ENCODE assay signal across 8 cellular contexts in genomic region chr1:240027059-240027462, GRCh38.
DNase-seq lines count a peak whose midpoint lies in the region; ATAC-seq and TF ChIP-seq lines count a peak whose summit lies in the region.

No MANE protein-coding gene starts in this region.

- no peaks in the 10 kb centered on the region for H3F3A ChIP-seq in smooth muscle cell (ENCODE audit: low read depth)

- no peaks in the 10 kb centered on the region for H3K4me1 ChIP-seq in left ventricle myocardium inferior
- H3K4me1 ChIP-seq in smooth muscle cell (ENCODE audit: low read depth) = no peaks in the 10 kb centered on the region

- H3K36me3 ChIP-seq in left ventricle myocardium inferior (no peaks in the 10 kb centered on the region), smooth muscle cell (ENCODE audit: low read depth) (no peaks in the 10 kb centered on the region)

- ATAC-seq in GM18502 (IDR thresholded peaks at IDR 0.05; ENCODE audit: poor library complexity, unreplicated experiment) = peak; percentile 85
- peak; percentile 78 for ATAC-seq in HG02970 (IDR thresholded peaks at IDR 0.05; ENCODE audit: low FRiP score, unreplicated experiment)

- no peak overlapping the region for H3K9ac ChIP-seq in smooth muscle cell (ENCODE audit: low read depth)

- H4K20me1 ChIP-seq in smooth muscle cell (ENCODE audit: low read depth) = no peaks in the 10 kb centered on the region

- no peaks in the 10 kb centered on the region for H3K79me2 ChIP-seq in smooth muscle cell (ENCODE audit: low read depth)

- intact Hi-C loops in left ventricle myocardium inferior (cut with micrococcal nuclease) = loop anchor here (5.0 kb wide), 1 partner anchor 125 kb away; no protein-coding TSS in a partner anchor

- WGBS in smooth muscle cell (ENCODE audit: low lambda C conversion rate) = 11% methylated on average over 5 of the region's 5 CpGs

- peak; percentile 87 for TF ChIP-seq CTCF in left ventricle myocardium inferior (IDR thresholded peaks at IDR 0.05; ENCODE audit: borderline replicate concordance)
- peak; percentile 95 for TF ChIP-seq CTCF in smooth muscle cell (IDR thresholded peaks at IDR 0.05; ENCODE audit: borderline replicate concordance, insufficient read depth, poor library complexity, severe bottlenecking)

- H3K27me3 ChIP-seq in left ventricle myocardium inferior (ENCODE audit: low read depth) (peaks cover 6% of the 10 kb centered on the region), smooth muscle cell (ENCODE audit: low read depth) (no peaks in the 10 kb centered on the region)

- H3K9me3 ChIP-seq in left ventricle myocardium inferior (replicated peaks) = no peaks in the 10 kb centered on the region
- H3K9me3 ChIP-seq in smooth muscle cell (replicated peaks; ENCODE audit: low read depth) = no peaks in the 10 kb centered on the region

- H2AFZ ChIP-seq in smooth muscle cell (ENCODE audit: low read depth) = no peak overlapping the region

- no peak overlapping the region for H3K4me2 ChIP-seq in smooth muscle cell

- DNase-seq in AG20443 (ENCODE audit: low spot score) (peak; percentile 78), NCI-H1694 treated with DMSO at 0.1 percent for 48 hours (lab: John Stamatoyannopoulos, UW) (peak; percentile 68), left ventricle myocardium inferior (no peak), smooth muscle cell (lab: John Stamatoyannopoulos, UW; ENCODE audit: unreplicated experiment) (no peak)
- peak; percentile 4 to 18 for DNase-seq in activated CD4-positive, alpha-beta T cell treated with anti-CD3 and anti-CD28 coated beads, Interleukin-2, amount 50 U/mL, for 48 hours
- no peak for DNase-seq in activated CD4-positive, CD25-positive, alpha-beta regulatory T cell treated with anti-CD3 and anti-CD28 coated beads, Interleukin-2, amount 50 U/mL, for 72 hours

- H3K27ac ChIP-seq in left ventricle myocardium inferior (replicated peaks) (no peak overlapping the region), smooth muscle cell (ENCODE audit: low read depth) (no peak overlapping the region)

- H3K4me3 ChIP-seq in left ventricle myocardium inferior (no peak overlapping the region), smooth muscle cell (no peak overlapping the region)

Comparison
In these comparisons a context has a peak if more than half of its experiments do, and no peak if none do; other contexts are left out.
1. DNase-seq: peak in AG20443 (single experiment), NCI-H1694 treated with DMSO at 0.1 percent for 48 hours (single experiment) and activated CD4-positive, alpha-beta T cell treated with anti-CD3 and anti-CD28 coated beads, Interleukin-2, amount 50 U/mL, for 48 hours (2 of 2); none in left ventricle myocardium inferior (single experiment), smooth muscle cell (single experiment) and activated CD4-positive, CD25-positive, alpha-beta regulatory T cell treated with anti-CD3 and anti-CD28 coated beads, Interleukin-2, amount 50 U/mL, for 72 hours (single experiment).